In genomic region chr10:22010973-22011408, GRCh38 we compare ENCODE assay signal across 8 cellular contexts. TPM values are rescaled to one million over a fixed set of nuclear protein-coding genes. Genes with fewer than 3 reads are reported as not detected.
A peak's percentile ranks its signal among the peaks of the same experiment; 100 is the strongest.
DNase-seq lines count a peak whose midpoint lies in the region; ATAC-seq, FAIRE-seq and TF ChIP-seq lines count a peak whose summit lies in the region.

No MANE protein-coding gene starts in this region.

- intact Hi-C loops in sigmoid colon (cut with DNase I), result no loop called here

- no peak overlapping the region for H3K4me2 ChIP-seq in DOHH2 (ENCODE audit: low read length)

- H3K9me3 ChIP-seq in DOHH2 (ENCODE audit: control insufficient read depth, insufficient read depth, low read length), result no peaks in the 10 kb centered on the region
- no peaks in the 10 kb centered on the region for H3K9me3 ChIP-seq in RWPE2 (ENCODE audit: severe bottlenecking)
- no peaks in the 10 kb centered on the region for H3K9me3 ChIP-seq in sigmoid colon

- H3K36me3 ChIP-seq in DOHH2 (ENCODE audit: control insufficient read depth, low read length), result no peaks in the 10 kb centered on the region
- no peaks in the 10 kb centered on the region for H3K36me3 ChIP-seq in RWPE2 (ENCODE audit: low read depth)
- no peaks in the 10 kb centered on the region for H3K36me3 ChIP-seq in sigmoid colon

- no peaks in the 10 kb centered on the region for H3K4me1 ChIP-seq in DOHH2 (ENCODE audit: control insufficient read depth, low read length)
- no peaks in the 10 kb centered on the region for H3K4me1 ChIP-seq in RWPE2 (ENCODE audit: insufficient read depth, poor library complexity, severe bottlenecking)
- peaks cover 0 to 5% (median 0%) of the 10 kb centered on the region in 4 donors for H3K4me1 ChIP-seq in sigmoid colon

- no peaks in the 10 kb centered on the region for H4K20me1 ChIP-seq in DOHH2 (ENCODE audit: control insufficient read depth, insufficient read depth, low read depth, low read length)

- 46 to 58% methylated on average over 1 of the region's 1 CpG for WGBS in sigmoid colon, 2 donors

- H3F3A ChIP-seq in DOHH2 (ENCODE audit: control insufficient read depth, insufficient read depth), result no peaks in the 10 kb centered on the region

- no peak for TF ChIP-seq POLR2A in sigmoid colon (IDR thresholded peaks at IDR 0.05)

- DNase-seq in RWPE2 (ENCODE audit: low spot score) (no peak), globus pallidus (ENCODE audit: low spot score) (peak; percentile 20), ecto neural progenitor cell (ENCODE audit: low spot score) (no peak), sigmoid colon (no peak), NOMO-1 treated with dmso at 0.1 percent for 144 hours (lab: John Stamatoyannopoulos, UW; ENCODE audit: unreplicated experiment) (no peak)
- DNase-seq in activated CD4-positive, alpha-beta T cell treated with anti-CD3 and anti-CD28 coated beads, Interleukin-2, amount 50 U/mL, for 4 hours, result no peak

- H3K4me3 ChIP-seq in DOHH2 (ENCODE audit: low read length) (no peak overlapping the region), RWPE2 (ENCODE audit: severe bottlenecking) (no peak overlapping the region), sigmoid colon (no peak overlapping the region)

- peak; percentile 76 for FAIRE-seq in A204.1 (lab: Jason Lieb, UNC)

- H3K9me2 ChIP-seq in DOHH2 (replicated peaks; ENCODE audit: control insufficient read depth, low read length), result no peaks in the 10 kb centered on the region

- H3K79me2 ChIP-seq in DOHH2 (ENCODE audit: control insufficient read depth, low read length), result no peaks in the 10 kb centered on the region

- H3K27me3 ChIP-seq in DOHH2 (ENCODE audit: control insufficient read depth, low read length), result peaks cover 22% of the 10 kb centered on the region
- no peaks in the 10 kb centered on the region for H3K27me3 ChIP-seq in RWPE2 (ENCODE audit: insufficient read depth, poor library complexity, severe bottlenecking)
- H3K27me3 ChIP-seq in sigmoid colon, result no peaks in the 10 kb centered on the region

- TF ChIP-seq CTCF in DOHH2 (IDR thresholded peaks at IDR 0.05; ENCODE audit: low read depth, low read length, poor library complexity, severe bottlenecking), result peak; percentile 5
- TF ChIP-seq CTCF in RWPE2 (IDR thresholded peaks at IDR 0.05; ENCODE audit: poor library complexity, severe bottlenecking), result peak; percentile 66
- TF ChIP-seq CTCF in sigmoid colon (IDR thresholded peaks at IDR 0.05), result peak in 2 of 4 experiments; percentile 6 to 57

- H3K27ac ChIP-seq in DOHH2 (ENCODE audit: low read depth, low read length) (no peak overlapping the region), RWPE2 (ENCODE audit: poor library complexity, severe bottlenecking) (no peak overlapping the region), sigmoid colon (no peak overlapping the region)

- no peak for TF ChIP-seq EP300 in sigmoid colon (IDR thresholded peaks at IDR 0.05)

- no peak for ATAC-seq in RWPE2 (ENCODE audit: low read depth)

RNA-seq across cellular contexts. Expression of gene DNAJC1, which starts 7.5 kb away (rescaled TPM):
- 100 to 1,000 TPM in 1 of 4 donors, 10 to 100 TPM in 3; 51.9 to 135 (median 74.3) TPM for total RNA-seq in sigmoid colon
- 10 to 100 TPM in 2 of 3 donors, 1 to 10 TPM in 1; 9.9 to 20.0 (median 15.6) TPM for polyA plus RNA-seq in sigmoid colon
